In the genomic region with DNA sequence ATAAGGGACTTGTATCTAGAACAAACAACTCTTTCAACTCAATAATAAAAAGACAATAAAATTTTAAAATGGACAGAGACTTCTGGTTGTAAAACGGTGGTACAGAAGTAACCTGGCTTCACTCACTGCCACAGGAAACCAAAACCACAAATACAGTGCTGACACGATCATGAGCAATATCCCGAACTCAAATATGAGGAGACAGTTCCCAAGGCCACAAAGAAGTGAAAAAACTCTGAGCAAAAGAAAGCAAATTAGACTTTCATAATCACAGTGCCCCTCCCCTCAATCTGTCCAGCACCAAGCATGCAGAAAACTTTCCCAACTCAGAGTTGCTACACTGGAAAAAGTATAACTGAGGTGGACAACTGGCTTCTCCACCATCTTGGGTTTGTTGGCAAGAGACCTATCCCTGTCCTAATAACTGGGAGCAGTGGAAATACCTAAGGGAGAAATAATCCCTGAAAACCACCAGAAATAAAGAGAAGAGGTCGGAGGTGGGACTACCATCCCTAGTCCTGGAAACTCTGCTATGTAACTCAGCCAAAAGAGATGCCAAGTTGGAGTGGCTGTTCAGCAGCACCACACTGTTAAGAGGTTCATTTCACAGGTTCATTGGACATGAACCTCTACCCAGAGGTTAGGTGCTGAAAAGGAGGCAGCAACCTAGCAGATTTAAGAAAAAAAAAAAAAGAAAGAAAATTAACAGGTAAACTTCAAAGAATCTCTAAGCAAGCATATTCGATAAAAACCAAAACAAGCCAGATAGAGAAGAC, we compare ENCODE assay signal across 8 cellular contexts. TPM values are rescaled to one million over a fixed set of nuclear protein-coding genes. Genes with fewer than 3 reads are reported as not detected.
DNase-seq lines count a peak whose midpoint lies in the region; ATAC-seq and TF ChIP-seq lines count a peak whose summit lies in the region.

No MANE protein-coding gene starts in this region.

- POLR2A ChIA-PET in MCF 10A (lab: Yijun Ruan, JAX) = interaction anchor here (0.7 to 1.6 kb wide), 5 partner anchors 34 to 569 kb away, joined by 3 to 7 read pairs (median 3); a partner anchor contains a TSS

- H3K4me3 Mint-ChIP-seq in MCF 10A (ENCODE audit: unreplicated experiment) (peak overlapping the region; percentile 61), neural progenitor cell (no peak overlapping the region)

- H3K4me3 ChIP-seq in breast epithelium (no peak overlapping the region), SJSA1 (no peak overlapping the region), upper lobe of left lung (no peak overlapping the region), neural progenitor cell (no peak overlapping the region)

- WGBS in upper lobe of left lung, 2 donors = 68 to 70% methylated on average over 5 of the region's 5 CpGs

- intact Hi-C loops in MCF 10A (cut with micrococcal nuclease) (loop anchor here (2.0 kb wide), 1 partner anchor 51 kb away; no protein-coding TSS in a partner anchor), breast epithelium (cut with DNase I; ENCODE audit: low total_unique reads) (no loop called here)

- CTCF ChIA-PET in MCF 10A (lab: Yijun Ruan, JAX) = interaction anchor here (3.3 kb wide), 1 partner anchor 51 kb away, joined by 19 read pairs; no protein-coding TSS in a partner anchor

- TF ChIP-seq POLR2A in breast epithelium (IDR thresholded peaks at IDR 0.05) (no peak), upper lobe of left lung (IDR thresholded peaks at IDR 0.05) (no peak)

- H3K4me1 ChIP-seq in breast epithelium = peaks cover 0 to 4% of the 10 kb centered on the region in 2 donors
- peaks cover 30% of the 10 kb centered on the region for H3K4me1 ChIP-seq in SJSA1 (replicated peaks)
- peaks cover 18 to 37% (median 25%) of the 10 kb centered on the region in 4 donors for H3K4me1 ChIP-seq in upper lobe of left lung
- no peaks in the 10 kb centered on the region for H3K4me1 ChIP-seq in neural progenitor cell

- H3K27me3 ChIP-seq in breast epithelium = no peaks in the 10 kb centered on the region
- H3K27me3 ChIP-seq in SJSA1 (replicated peaks) = no peaks in the 10 kb centered on the region
- H3K27me3 ChIP-seq in upper lobe of left lung = no peaks in the 10 kb centered on the region
- no peaks in the 10 kb centered on the region for H3K27me3 ChIP-seq in neural progenitor cell

- H3K27me3 Mint-ChIP-seq in MCF 10A (ENCODE audit: insufficient read depth, unreplicated experiment) (no peaks in the 10 kb centered on the region), neural progenitor cell (ENCODE audit: insufficient read depth, low read depth) (no peaks in the 10 kb centered on the region)

- BruUV-seq in MCF 10A (replicated peaks; lab: Mats Ljungman, UMichigan) = no TSS peak

- H3F3A ChIP-seq in neural progenitor cell (ENCODE audit: low read depth) = peaks cover 16% of the 10 kb centered on the region

- peaks cover 30% of the 10 kb centered on the region for H3K9me3 Mint-ChIP-seq in MCF 10A (ENCODE audit: unreplicated experiment)
- H3K9me3 Mint-ChIP-seq in neural progenitor cell = peaks cover 51% of the 10 kb centered on the region

- no peak for TF ChIP-seq EP300 in upper lobe of left lung (IDR thresholded peaks at IDR 0.05)

- H3K4me2 ChIP-seq in neural progenitor cell = no peak overlapping the region

- H3K27ac ChIP-seq in breast epithelium (no peak overlapping the region), SJSA1 (no peak overlapping the region; the same call in 1 of the 2 replicates), epithelial cell of prostate (peak overlapping the region; percentile 90), upper lobe of left lung (no peak overlapping the region), neural progenitor cell (no peak overlapping the region)

- H3K27ac Mint-ChIP-seq in MCF 10A (ENCODE audit: low read depth, unreplicated experiment) (peak overlapping the region; percentile 56), neural progenitor cell (no peak overlapping the region)

- H3K36me3 ChIP-seq in breast epithelium = no peaks in the 10 kb centered on the region
- H3K36me3 ChIP-seq in SJSA1 = peaks cover 14% of the 10 kb centered on the region; the same call in 1 of the 2 replicates
- H3K36me3 ChIP-seq in upper lobe of left lung = peaks cover 0 to 3% (median 0%) of the 10 kb centered on the region in 4 donors
- H3K36me3 ChIP-seq in neural progenitor cell = no peaks in the 10 kb centered on the region

- no peaks in the 10 kb centered on the region for H4K20me1 ChIP-seq in neural progenitor cell (ENCODE audit: low read depth)

- H3K4me1 Mint-ChIP-seq in MCF 10A (ENCODE audit: insufficient read depth, unreplicated experiment) (peaks cover 44% of the 10 kb centered on the region), neural progenitor cell (peaks cover 18% of the 10 kb centered on the region)

- ATAC-seq in HG03064 (IDR thresholded peaks at IDR 0.05; ENCODE audit: low read depth, unreplicated experiment) = peak; percentile 84
- peak; percentile 22 to 47 for ATAC-seq in upper lobe of left lung (ENCODE audit: low FRiP score in 2 of 2)

- H3K9me3 ChIP-seq in breast epithelium = peaks cover 3 to 13% of the 10 kb centered on the region in 2 donors
- no peaks in the 10 kb centered on the region for H3K9me3 ChIP-seq in SJSA1 (replicated peaks)
- peaks cover 0 to 3% (median 1%) of the 10 kb centered on the region in 4 donors for H3K9me3 ChIP-seq in upper lobe of left lung
- H3K9me3 ChIP-seq in neural progenitor cell (ENCODE audit: low read depth) = no peaks in the 10 kb centered on the region

- peak; percentile 89 for DNase-seq in MCF 10A (ENCODE audit: unreplicated experiment)
- no peak for DNase-seq in breast epithelium (ENCODE audit: low spot score in 2 of 2)
- DNase-seq in SJSA1 (ENCODE audit: low read depth in 1 of 2, low spot score in 2 of 2) = peak; percentile 48 to 64
- DNase-seq in epithelial cell of prostate (ENCODE audit: low read depth, low spot score) = peak; percentile 34
- DNase-seq in upper lobe of left lung = no peak
- no peak for DNase-seq in occipital lobe (lab: John Stamatoyannopoulos, UW)
- DNase-seq in neural progenitor cell (ENCODE audit: low spot score) = no peak

- H3K79me2 ChIP-seq in neural progenitor cell (ENCODE audit: low read depth) = peaks cover 64% of the 10 kb centered on the region

- H3K36me3 Mint-ChIP-seq in MCF 10A (ENCODE audit: insufficient read depth, unreplicated experiment) (peaks cover 9% of the 10 kb centered on the region), neural progenitor cell (peaks cover 38% of the 10 kb centered on the region)

- no peak for TF ChIP-seq CTCF in MCF 10A (IDR thresholded peaks at IDR 0.05; ENCODE audit: unreplicated experiment)
- no peak for TF ChIP-seq CTCF in breast epithelium (IDR thresholded peaks at IDR 0.05)
- TF ChIP-seq CTCF in upper lobe of left lung (IDR thresholded peaks at IDR 0.05) = no peak
- TF ChIP-seq CTCF in neural progenitor cell (IDR thresholded peaks at IDR 0.05) = no peak

- H2AFZ ChIP-seq in neural progenitor cell (replicated peaks) = no peak overlapping the region

- no peak overlapping the region for H3K9ac ChIP-seq in neural progenitor cell

RNA-seq across cellular contexts. Expression of a gene that starts 55.5 kb away (rescaled TPM):
- total RNA-seq in MCF 10A (2022) (23.0 and 31.2 TPM in 2 replicates), breast epithelium (100 to 1,000 TPM in 1 of 3 donors, 10 to 100 TPM in 2; 50.3 to 108 (median 82.3) TPM), upper lobe of left lung (100 to 1,000 TPM in 1 of 6 donors, 10 to 100 TPM in 5; 29.7 to 106 (median 38.0) TPM), occipital lobe (101 TPM), neural progenitor cell (ENCODE audit: low replicate concordance) (14.0 and 23.5 TPM in 2 replicates)
- 40.6 and 54.5 TPM in 2 replicates for total RNA-seq in SJSA1 (2014; rRNA removed; shearing (Covaris generic))

Comparison
In these comparisons a context has a peak if more than half of its experiments do, and no peak if none do; other contexts are left out.
1. DNase-seq: peak in MCF 10A (single experiment), SJSA1 (2 of 2) and epithelial cell of prostate (single experiment); none in breast epithelium (0 of 2), upper lobe of left lung (0 of 2), occipital lobe (single experiment) and neural progenitor cell (single experiment).